27 cellular contexts compared by ENCODE assay signal in the genomic region with DNA sequence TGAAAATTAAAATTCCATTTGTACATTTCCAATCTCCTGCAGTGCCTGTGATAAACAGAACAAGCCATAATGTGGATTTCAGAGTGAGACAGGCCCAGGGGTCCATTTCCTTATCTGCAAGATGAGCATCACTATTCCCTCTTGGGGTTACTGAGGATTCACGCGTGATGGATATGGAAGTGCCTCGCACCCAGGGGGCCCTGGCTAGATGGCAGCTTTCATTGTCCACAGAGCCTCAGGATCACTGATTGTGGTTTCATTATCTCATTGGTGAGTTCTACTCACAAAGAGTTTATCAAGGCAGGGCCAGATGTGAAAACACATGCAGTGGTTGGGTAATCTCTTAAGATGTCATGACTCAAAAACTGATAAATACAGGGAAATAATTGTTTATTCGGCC. TPM values are rescaled to one million over a fixed set of nuclear protein-coding genes. Genes with fewer than 3 reads are reported as not detected.
"Had no signal": no experiment of that assay in that cellular context is flagged by ENCODE, and none has a peak within 500 bp of the region (broad histone marks: within the 10 kb centered on the region; RNA-seq: fewer than 3 reads in every experiment).

No MANE protein-coding gene starts in this region.

- H3K36me3 ChIP-seq: left ventricle myocardium inferior, pancreas, prostate gland, stomach, tibial artery, upper lobe of right lung had no signal

- H3K4me1 ChIP-seq: left ventricle myocardium inferior, pancreas, prostate gland, stomach, testis, tibial artery, upper lobe of right lung had no signal

- H3K4me1 Mint-ChIP-seq: naive thymus-derived CD4-positive, alpha-beta T cell; stimulated activated naive B cell treated with anti-CD40 and anti-IgM and Interleukin-4, amounts not matched to agents 10 μg/mL and 1 μg/mL and 100 μg/mL, for 72 hours had no signal

- H3K4me3 ChIP-seq: left ventricle myocardium inferior, lung, mucosa of descending colon, pancreas, prostate gland, skin epidermis, stomach, testis, tibial artery, upper lobe of right lung had no signal

- H3K4me3 Mint-ChIP-seq: naive thymus-derived CD4-positive, alpha-beta T cell; natural killer cell treated with Interleukin-12 subunit alpha and Interleukin-12 subunit beta and Interleukin-15 and Interleukin-18, amount 100 ng/mL, for 72 hours; stimulated activated naive B cell treated with anti-CD40 and anti-IgM and Interleukin-4, amounts not matched to agents 10 μg/mL and 1 μg/mL and 100 μg/mL, for 72 hours had no signal

- H3K27me3 ChIP-seq: pancreas, stomach, testis, upper lobe of right lung had no signal

- DNase-seq: islet precursor cell; left ventricle myocardium inferior; midbrain; mucosa of descending colon; naive thymus-derived CD4-positive, alpha-beta T cell; pancreas; posterior cingulate gyrus; retina; right cardiac atrium; stimulated activated CD4-positive, alpha-beta T cell treated with anti-CD3 and anti-CD28 coated beads, Interleukin-12 subunit alpha, Interleukin-12 subunit beta, amount 100 ng/mL, for 4 hours; stimulated activated CD4-positive, alpha-beta T cell treated with anti-CD3 and anti-CD28 coated beads, Interleukin-15, amount 100 ng/mL, for 24 hours; stimulated activated CD4-positive, alpha-beta T cell treated with anti-CD3 and anti-CD28 coated beads, Interleukin-2, amount 100 ng/mL, for 24 hours; stimulated activated CD4-positive, alpha-beta T cell treated with anti-CD3 and anti-CD28 coated beads, Interleukin-4, amount 100 ng/mL, for 1 hour; stimulated activated naive B cell treated with anti-CD40 and anti-IgM and Interleukin-4, amounts not matched to agents 10 μg/mL and 1 μg/mL and 100 μg/mL, for 72 hours; stimulated activated naive CD8-positive, alpha-beta T cell treated with anti-CD3 and anti-CD28 coated beads, Interleukin-15, Interleukin-2, amounts not matched to agents 100 U/mL and 50 U/mL, for 24 hours; stomach; testis; tibial artery; trophoblast cell; upper lobe of right lung had no signal

- H3K27ac ChIP-seq: left ventricle myocardium inferior, pancreas, prostate gland, skin epidermis, stomach, testis, tibial artery, upper lobe of right lung had no signal

- H3K9me3 Mint-ChIP-seq: natural killer cell treated with Interleukin-12 subunit alpha and Interleukin-12 subunit beta and Interleukin-15 and Interleukin-18, amount 100 ng/mL, for 72 hours; stimulated activated naive B cell treated with anti-CD40 and anti-IgM and Interleukin-4, amounts not matched to agents 10 μg/mL and 1 μg/mL and 100 μg/mL, for 72 hours had no signal

- ATAC-seq: mucosa of descending colon; naive thymus-derived CD4-positive, alpha-beta T cell; natural killer cell treated with Interleukin-12 subunit alpha and Interleukin-12 subunit beta and Interleukin-15 and Interleukin-18, amount 100 ng/mL, for 72 hours; pancreas; right cardiac atrium; sciatic nerve; stimulated activated naive B cell treated with anti-CD40 and anti-IgM and Interleukin-4, amounts not matched to agents 10 μg/mL and 1 μg/mL and 100 μg/mL, for 72 hours; stimulated activated naive CD8-positive, alpha-beta T cell treated with anti-CD3 and anti-CD28 coated beads, Interleukin-15, Interleukin-2, amounts not matched to agents 100 U/mL and 50 U/mL, for 24 hours had no signal

- H3K27ac Mint-ChIP-seq: naive thymus-derived CD4-positive, alpha-beta T cell; natural killer cell treated with Interleukin-12 subunit alpha and Interleukin-12 subunit beta and Interleukin-15 and Interleukin-18, amount 100 ng/mL, for 72 hours; stimulated activated naive B cell treated with anti-CD40 and anti-IgM and Interleukin-4, amounts not matched to agents 10 μg/mL and 1 μg/mL and 100 μg/mL, for 72 hours had no signal

- H3K36me3 Mint-ChIP-seq: naive thymus-derived CD4-positive, alpha-beta T cell; stimulated activated naive B cell treated with anti-CD40 and anti-IgM and Interleukin-4, amounts not matched to agents 10 μg/mL and 1 μg/mL and 100 μg/mL, for 72 hours had no signal

- H3K9me3 ChIP-seq: mucosa of descending colon, pancreas, prostate gland, testis, tibial artery, upper lobe of right lung had no signal

RNA-seq across cellular contexts. Expression of gene CNGA3, which starts 11.6 kb away (rescaled TPM):
- total RNA-seq: left ventricle myocardium inferior; lower leg skin; myocyte; naive thymus-derived CD4-positive, alpha-beta T cell; natural killer cell treated with Interleukin-12 subunit alpha and Interleukin-12 subunit beta and Interleukin-15 and Interleukin-18, amount 100 ng/mL, for 72 hours; right cardiac atrium; sciatic nerve had no signal
- polyA plus RNA-seq: naive thymus-derived CD4-positive, alpha-beta T cell; right cardiac atrium had no signal
